ENCODE assay signal across 8 cellular contexts in genomic region chr2:130376433-130377293, GRCh38. TPM values are rescaled to one million over a fixed set of nuclear protein-coding genes. Genes with fewer than 3 reads are reported as not detected.
DNase-seq lines count a peak whose midpoint lies in the region; ATAC-seq, FAIRE-seq and TF ChIP-seq lines count a peak whose summit lies in the region.

No MANE protein-coding gene starts in this region.

- H3K9me3 ChIP-seq in PC-3 (ENCODE audit: low read length) (no peaks in the 10 kb centered on the region), spleen (no peaks in the 10 kb centered on the region)

- H3K27me3 Mint-ChIP-seq in activated T-cell treated with anti-CD3 and anti-CD28 coated beads, Interleukin-2, amount 50 U/mL, for 72 hours (ENCODE audit: low read depth): no peaks in the 10 kb centered on the region
- no peaks in the 10 kb centered on the region for H3K27me3 Mint-ChIP-seq in activated T-cell treated with anti-CD3 and anti-CD28 coated beads, Interleukin-2, amount 50 U/mL, for 4 hours (ENCODE audit: low read depth)

- peaks cover 18% of the 10 kb centered on the region for H3K27me3 ChIP-seq in PC-3 (ENCODE audit: low read length)
- no peaks in the 10 kb centered on the region for H3K27me3 ChIP-seq in spleen (replicated peaks in 1 of 7)

- H3K27ac Mint-ChIP-seq in activated T-cell treated with anti-CD3 and anti-CD28 coated beads, Interleukin-2, amount 50 U/mL, for 72 hours: peak overlapping the region; percentile 62

- H3K4me1 ChIP-seq in PC-3 (ENCODE audit: insufficient read depth, low read length) (no peaks in the 10 kb centered on the region), spleen (peaks cover 7 to 100% (median 82%) of the 10 kb centered on the region in 6 donors)

- no peak for FAIRE-seq in HTR-8/SVneo (lab: Jason Lieb, UNC)

- ATAC-seq in activated T-cell treated with anti-CD3 and anti-CD28 coated beads, Interleukin-2, amount 50 U/mL, for 72 hours (replicated peaks in 1 of 2): no peak
- no peak for ATAC-seq in activated T-cell treated with anti-CD3 and anti-CD28 coated beads, Interleukin-2, amount 50 U/mL, for 4 hours
- peak; percentile 59 for ATAC-seq in HG02798 (IDR thresholded peaks at IDR 0.05; ENCODE audit: poor library complexity, unreplicated experiment)
- peak; percentile 37; the same call in 1 of the 2 replicates for ATAC-seq in PC-3

- peaks cover 72% of the 10 kb centered on the region for H3K4me1 Mint-ChIP-seq in activated T-cell treated with anti-CD3 and anti-CD28 coated beads, Interleukin-2, amount 50 U/mL, for 72 hours (ENCODE audit: low read depth)
- H3K4me1 Mint-ChIP-seq in activated T-cell treated with anti-CD3 and anti-CD28 coated beads, Interleukin-2, amount 50 U/mL, for 4 hours (ENCODE audit: low read depth): peaks cover 69% of the 10 kb centered on the region

- intact Hi-C loops in PC-3 (cut with micrococcal nuclease): no loop called here
- intact Hi-C loops in spleen (cut with DNase I; ENCODE audit: low total_unique reads): no loop called here

- WGBS in spleen, 5 donors: 52 to 65% (median 58%) methylated on average over 11 of the region's 11 CpGs

- no peaks in the 10 kb centered on the region for H3F3A ChIP-seq in PC-3 (ENCODE audit: low read length, unreplicated experiment)

- no peak for TF ChIP-seq POLR2A in spleen (IDR thresholded peaks at IDR 0.05)

- H3K4me3 ChIP-seq in PC-3 (ENCODE audit: low read length) (no peak overlapping the region), spleen (peak overlapping the region in 2 of 8 donors; percentile 9 to 42)

- peak overlapping the region; percentile 44 to 67 for H3K4me3 Mint-ChIP-seq in activated T-cell treated with anti-CD3 and anti-CD28 coated beads, Interleukin-2, amount 50 U/mL, for 72 hours
- no peak overlapping the region for H3K4me3 Mint-ChIP-seq in activated T-cell treated with anti-CD3 and anti-CD28 coated beads, Interleukin-2, amount 50 U/mL, for 4 hours

- H3K79me2 ChIP-seq in PC-3 (ENCODE audit: low read length): no peaks in the 10 kb centered on the region

- H3K9me3 Mint-ChIP-seq in activated T-cell treated with anti-CD3 and anti-CD28 coated beads, Interleukin-2, amount 50 U/mL, for 72 hours: no peaks in the 10 kb centered on the region
- H3K9me3 Mint-ChIP-seq in activated T-cell treated with anti-CD3 and anti-CD28 coated beads, Interleukin-2, amount 50 U/mL, for 4 hours: no peaks in the 10 kb centered on the region

- no peak overlapping the region for H3K27ac ChIP-seq in PC-3 (ENCODE audit: low read length)
- peak overlapping the region; percentile 11 to 98 (median 64) for H3K27ac ChIP-seq in spleen

- H3K9me2 ChIP-seq in PC-3 (replicated peaks; ENCODE audit: low read length): no peaks in the 10 kb centered on the region

- peaks cover 15 to 19% of the 10 kb centered on the region in 2 donors for H3K36me3 Mint-ChIP-seq in activated T-cell treated with anti-CD3 and anti-CD28 coated beads, Interleukin-2, amount 50 U/mL, for 72 hours (ENCODE audit: insufficient read depth in 2 of 2)
- H3K36me3 Mint-ChIP-seq in activated T-cell treated with anti-CD3 and anti-CD28 coated beads, Interleukin-2, amount 50 U/mL, for 4 hours (ENCODE audit: insufficient read depth): peaks cover 24% of the 10 kb centered on the region

- H3K4me2 ChIP-seq in PC-3 (ENCODE audit: low read length): no peak overlapping the region

- no TSS peak for BruUV-seq in PC-3 (replicated peaks; lab: Mats Ljungman, UMichigan)

- TF ChIP-seq CTCF in PC-3 (conservative IDR thresholded peaks at IDR 0.05; ENCODE audit: low read depth, low read length) (no peak), spleen (IDR thresholded peaks at IDR 0.05 in 8 of 11, conservative IDR thresholded peaks at IDR 0.05 in 3 of 11) (peak in 1 of 11 experiments; percentile 22)

- H3K9ac ChIP-seq in PC-3 (ENCODE audit: low read length): no peak overlapping the region

- POLR2A ChIA-PET in PC-3 (lab: Charles Lee; ENCODE audit: unreplicated experiment): no interaction called here

- DNase-seq in activated T-cell treated with anti-CD3 and anti-CD28 coated beads, Interleukin-2, amount 50 U/mL, for 72 hours: no peak
- no peak for DNase-seq in activated T-cell treated with anti-CD3 and anti-CD28 coated beads, Interleukin-2, amount 50 U/mL, for 4 hours
- no peak for DNase-seq in PC-3
- no peak for DNase-seq in spleen
- DNase-seq in NCI-H345 treated with DMSO at 0.1 percent for 48 hours (lab: John Stamatoyannopoulos, UW; ENCODE audit: unreplicated experiment): no peak
- no peak for DNase-seq in HTR-8/SVneo (ENCODE audit: insufficient read length, low spot score)
- DNase-seq in ecto neural progenitor cell (ENCODE audit: low spot score): no peak

- H4K20me1 ChIP-seq in PC-3 (ENCODE audit: low read length): no peaks in the 10 kb centered on the region

- CTCF ChIA-PET in PC-3 (lab: Charles Lee): no interaction called here

- H3K36me3 ChIP-seq in PC-3 (ENCODE audit: low read depth, low read length) (no peaks in the 10 kb centered on the region), spleen (peaks cover 0 to 85% (median 15%) of the 10 kb centered on the region in 6 donors)

- no peak overlapping the region for H2AFZ ChIP-seq in PC-3 (ENCODE audit: low read length)

RNA-seq across cellular contexts. Expression of gene PTPN18, which starts 20.8 kb away (rescaled TPM):
- total RNA-seq in activated T-cell treated with anti-CD3 and anti-CD28 coated beads, Interleukin-2, amount 50 U/mL, for 72 hours: 10 to 100 TPM; 48.8 to 50.7 TPM
- total RNA-seq in activated T-cell treated with anti-CD3 and anti-CD28 coated beads, Interleukin-2, amount 50 U/mL, for 4 hours: 10 to 100 TPM; 26.6 to 30.4 (median 30.0) TPM
- total RNA-seq in PC-3 (2014; rRNA removed) (27.1 and 33.5 TPM in 2 replicates), spleen (100 to 1,000 TPM in 6 of 7 donors, 10 to 100 TPM in 1; 79.5 to 132 (median 109) TPM)
- 100 to 1,000 TPM in 1 of 3 donors, 10 to 100 TPM in 2; 75.9 to 129 (median 98.2) TPM for polyA plus RNA-seq in spleen

RNA-seq across cellular contexts. Expression of gene IMP4, which starts 34.0 kb away (rescaled TPM):
- total RNA-seq in activated T-cell treated with anti-CD3 and anti-CD28 coated beads, Interleukin-2, amount 50 U/mL, for 72 hours: 10 to 100 TPM; 77.4 to 95.4 TPM
- total RNA-seq in activated T-cell treated with anti-CD3 and anti-CD28 coated beads, Interleukin-2, amount 50 U/mL, for 4 hours: 100 to 1,000 TPM; 316 to 326 (median 319) TPM
- total RNA-seq in PC-3 (2014; rRNA removed): 203 and 207 TPM in 2 replicates
- total RNA-seq in spleen: 10 to 100 TPM; 50.2 to 82.0 (median 63.4) TPM
- polyA plus RNA-seq in spleen: 10 to 100 TPM; 77.4 to 85.0 (median 82.5) TPM

Comparison
In these comparisons a context has a peak if more than half of its experiments do, and no peak if none do; other contexts are left out.
1. ATAC-seq: peak in HG02798 (single experiment) and PC-3 (single experiment); none in activated T-cell treated with anti-CD3 and anti-CD28 coated beads, Interleukin-2, amount 50 U/mL, for 72 hours (0 of 2) and activated T-cell treated with anti-CD3 and anti-CD28 coated beads, Interleukin-2, amount 50 U/mL, for 4 hours (0 of 2).